In genomic region chr5:40648150-40648549, GRCh38 we compare ENCODE assay signal across 16 cellular contexts. TPM values are rescaled to one million over a fixed set of nuclear protein-coding genes. Genes with fewer than 3 reads are reported as not detected.
DNase-seq lines count a peak whose midpoint lies in the region; ATAC-seq and TF ChIP-seq lines count a peak whose summit lies in the region.
"Had no signal": no experiment of that assay in that cellular context is flagged by ENCODE, and none has a peak within 500 bp of the region (broad histone marks: within the 10 kb centered on the region; RNA-seq: fewer than 3 reads in every experiment).

No MANE protein-coding gene starts in this region.

- no peaks in the 10 kb centered on the region for H3F3A ChIP-seq in Loucy (ENCODE audit: low read depth)

- peak overlapping the region; percentile 61; the same call in 1 of the 2 replicates for H2AFZ ChIP-seq in Loucy (ENCODE audit: low read length)

- POLR2A ChIA-PET in CD8-positive, alpha-beta T cell (lab: Charles Lee): interaction anchor here (0.6 to 1.5 kb wide), 4 partner anchors 8 to 45 kb away, joined by 3 to 5 read pairs (median 4); no protein-coding TSS in a partner anchor
- POLR2A ChIA-PET in naive thymus-derived CD4-positive, alpha-beta T cell (lab: Charles Lee): interaction anchor here (0.9 to 8.6 kb wide), 3 partner anchors 20 to 187 kb away, joined by 3 to 79 read pairs (median 3); partner anchors contain the start of genes PTGER4 and RPL37

- H3K27me3 Mint-ChIP-seq in CD14-positive monocyte (ENCODE audit: low read depth in 3 of 3): peaks cover 0 to under 1% (median 0%) of the 10 kb centered on the region in 3 donors
- no peaks in the 10 kb centered on the region for H3K27me3 Mint-ChIP-seq in CD8-positive, alpha-beta T cell (ENCODE audit: low read depth)
- no peaks in the 10 kb centered on the region for H3K27me3 Mint-ChIP-seq in naive thymus-derived CD4-positive, alpha-beta T cell

- no peaks in the 10 kb centered on the region for H3K36me3 Mint-ChIP-seq in CD14-positive monocyte
- no peaks in the 10 kb centered on the region for H3K36me3 Mint-ChIP-seq in CD8-positive, alpha-beta T cell
- peaks cover 0 to 55% (median 7%) of the 10 kb centered on the region in 5 donors for H3K36me3 Mint-ChIP-seq in naive thymus-derived CD4-positive, alpha-beta T cell

- CTCF ChIA-PET in CD8-positive, alpha-beta T cell (lab: Charles Lee): interaction anchor here (1.0 kb wide), 1 partner anchor 32 kb away, joined by 3 read pairs; the partner anchor contains the start of gene PTGER4
- CTCF ChIA-PET in naive thymus-derived CD4-positive, alpha-beta T cell (lab: Charles Lee): no interaction called here

- H3K79me2 ChIP-seq in Loucy (ENCODE audit: insufficient read depth, low read length): no peaks in the 10 kb centered on the region

- no peaks in the 10 kb centered on the region for H3K9me2 ChIP-seq in Loucy (replicated peaks; ENCODE audit: low read depth, low read length)

- no peak for TF ChIP-seq EP300 in gastroesophageal sphincter (IDR thresholded peaks at IDR 0.05)

- DNase-seq in CD14-positive monocyte (ENCODE audit: low spot score) (no peak), iPS-NIHi11 (ENCODE audit: low spot score) (no peak), GM19240 (ENCODE audit: insufficient read length, low spot score) (no peak)
- no peak for DNase-seq in CD8-positive, alpha-beta T cell
- no peak for DNase-seq in naive thymus-derived CD4-positive, alpha-beta T cell
- DNase-seq: BE2C, Calu3, DMS 273 treated with DMSO at 0.1 percent for 48 hours, HFFc6 had no signal

- peaks cover 0 to 8% (median 4%) of the 10 kb centered on the region in 7 donors for H3K9me3 Mint-ChIP-seq in CD14-positive monocyte
- H3K9me3 Mint-ChIP-seq in CD8-positive, alpha-beta T cell: peaks cover 5% of the 10 kb centered on the region
- H3K9me3 Mint-ChIP-seq in naive thymus-derived CD4-positive, alpha-beta T cell: peaks cover 0 to 21% (median 3%) of the 10 kb centered on the region in 11 donors
- H3K9me3 Mint-ChIP-seq: HFFc6 had no signal

- no peak overlapping the region for H3K4me3 Mint-ChIP-seq in CD14-positive monocyte
- no peak overlapping the region for H3K4me3 Mint-ChIP-seq in CD8-positive, alpha-beta T cell
- peak overlapping the region in 3 of 10 donors; percentile 4 to 54 (median 41) for H3K4me3 Mint-ChIP-seq in naive thymus-derived CD4-positive, alpha-beta T cell
- H3K4me3 Mint-ChIP-seq: HFFc6 had no signal

- H3K4me3 ChIP-seq in CD8-positive, alpha-beta T cell (ENCODE audit: low read depth, low read length): no peak overlapping the region
- H3K4me3 ChIP-seq in Loucy (ENCODE audit: low read length, poor library complexity, severe bottlenecking): no peak overlapping the region
- H3K4me3 ChIP-seq in naive thymus-derived CD4-positive, alpha-beta T cell (ENCODE audit: low read length): no peak overlapping the region
- H3K4me3 ChIP-seq in gastroesophageal sphincter: no peak overlapping the region
- H3K4me3 ChIP-seq: GM12878, HAP-1, K562 had no signal

- H3K4me1 ChIP-seq in CD8-positive, alpha-beta T cell (ENCODE audit: insufficient read depth, low read length): peaks cover 28% of the 10 kb centered on the region
- H3K4me1 ChIP-seq in Loucy (ENCODE audit: insufficient read depth, low read length, poor library complexity, severe bottlenecking): peaks cover 52% of the 10 kb centered on the region
- peaks cover 29 to 34% of the 10 kb centered on the region in 2 donors for H3K4me1 ChIP-seq in naive thymus-derived CD4-positive, alpha-beta T cell (ENCODE audit: control insufficient read depth in 2 of 2, insufficient read depth in 2 of 2, low read length in 2 of 2)
- no peaks in the 10 kb centered on the region for H3K4me1 ChIP-seq in gastroesophageal sphincter
- H3K4me1 ChIP-seq: BE2C, HAP-1 had no signal

- no peak overlapping the region for H3K27ac ChIP-seq in CD8-positive, alpha-beta T cell (ENCODE audit: low read depth, low read length)
- H3K27ac ChIP-seq in naive thymus-derived CD4-positive, alpha-beta T cell (ENCODE audit: low read depth, low read length): no peak overlapping the region
- H3K27ac ChIP-seq in gastroesophageal sphincter: no peak overlapping the region
- H3K27ac ChIP-seq: C4-2B had no signal

- peak overlapping the region in 6 of 7 donors; percentile 1 to 87 (median 72) for H3K27ac Mint-ChIP-seq in CD14-positive monocyte
- peak overlapping the region; percentile 25 for H3K27ac Mint-ChIP-seq in CD8-positive, alpha-beta T cell
- peak overlapping the region in 5 of 9 donors; percentile 20 to 97 (median 87) for H3K27ac Mint-ChIP-seq in naive thymus-derived CD4-positive, alpha-beta T cell
- H3K27ac Mint-ChIP-seq: HFFc6 had no signal

- WGBS in gastroesophageal sphincter (ENCODE audit: low coverage in 1 of 2), 2 donors: 71 to 78% methylated on average over 1 of the region's 1 CpG

- H3K4me1 Mint-ChIP-seq in CD14-positive monocyte: peaks cover 38% of the 10 kb centered on the region
- H3K4me1 Mint-ChIP-seq in CD8-positive, alpha-beta T cell (ENCODE audit: low read depth): peaks cover 44% of the 10 kb centered on the region
- H3K4me1 Mint-ChIP-seq in naive thymus-derived CD4-positive, alpha-beta T cell: peaks cover 39 to 47% (median 45%) of the 10 kb centered on the region in 7 donors

- peak overlapping the region; percentile 54 for H3K9ac ChIP-seq in Loucy (ENCODE audit: low read depth, low read length, poor library complexity, severe bottlenecking)

- TF ChIP-seq POLR2A in gastroesophageal sphincter (IDR thresholded peaks at IDR 0.05): no peak

- H4K20me1 ChIP-seq in Loucy (ENCODE audit: insufficient read depth, low read length, poor library complexity, severe bottlenecking): no peaks in the 10 kb centered on the region

- H3K36me3 ChIP-seq in CD8-positive, alpha-beta T cell (ENCODE audit: insufficient read depth, low read length): no peaks in the 10 kb centered on the region
- H3K36me3 ChIP-seq in Loucy (ENCODE audit: insufficient read depth, low read length) (no peaks in the 10 kb centered on the region), gastroesophageal sphincter (no peaks in the 10 kb centered on the region)
- no peaks in the 10 kb centered on the region for H3K36me3 ChIP-seq in naive thymus-derived CD4-positive, alpha-beta T cell (ENCODE audit: control insufficient read depth in 2 of 3, insufficient read depth in 3 of 3, low read length in 3 of 3)
- H3K36me3 ChIP-seq: BE2C, HAP-1 had no signal

- peak overlapping the region; percentile 10 for H3K4me2 ChIP-seq in Loucy (ENCODE audit: low read depth, low read length, poor library complexity, severe bottlenecking)

- no peaks in the 10 kb centered on the region for H3K27me3 ChIP-seq in CD8-positive, alpha-beta T cell (ENCODE audit: insufficient read depth, low read length)
- H3K27me3 ChIP-seq in Loucy (ENCODE audit: insufficient read depth, low read length, poor library complexity, severe bottlenecking) (no peaks in the 10 kb centered on the region), gastroesophageal sphincter (no peaks in the 10 kb centered on the region)
- no peaks in the 10 kb centered on the region for H3K27me3 ChIP-seq in naive thymus-derived CD4-positive, alpha-beta T cell (ENCODE audit: control insufficient read depth in 2 of 2, insufficient read depth in 2 of 2, low read length in 2 of 2)
- H3K27me3 ChIP-seq: BE2C had no signal

- TF ChIP-seq CTCF in CD14-positive monocyte (IDR thresholded peaks at IDR 0.05) (no peak), Loucy (conservative IDR thresholded peaks at IDR 0.05; ENCODE audit: low read length) (no peak), gastroesophageal sphincter (IDR thresholded peaks at IDR 0.05) (no peak)
- TF ChIP-seq CTCF in CD8-positive, alpha-beta T cell (IDR thresholded peaks at IDR 0.05): no peak

- intact Hi-C loops in CD14-positive monocyte (cut with micrococcal nuclease): no loop called here
- intact Hi-C loops in CD8-positive, alpha-beta T cell (cut with DNase I, micrococcal nuclease): loop anchor here in 1 of 2 experiments (2.0 kb wide), 1 partner anchor 25 kb away; no protein-coding TSS in a partner anchor
- intact Hi-C loops in naive thymus-derived CD4-positive, alpha-beta T cell (cut with micrococcal nuclease): loop anchor here in 1 of 2 donors (5.0 kb wide), 1 partner anchor 71 kb away; no protein-coding TSS in a partner anchor

- ATAC-seq in CD8-positive, alpha-beta T cell: no peak
- ATAC-seq in naive thymus-derived CD4-positive, alpha-beta T cell: no peak
- no peak for ATAC-seq in gastroesophageal sphincter
- ATAC-seq: GM12878, K562 had no signal

- H3K9me3 ChIP-seq in CD8-positive, alpha-beta T cell (ENCODE audit: low read length): no peaks in the 10 kb centered on the region
- H3K9me3 ChIP-seq in Loucy (ENCODE audit: insufficient read depth, low read depth, low read length) (no peaks in the 10 kb centered on the region), gastroesophageal sphincter (peaks cover 0 to 4% (median 0%) of the 10 kb centered on the region in 3 donors)
- H3K9me3 ChIP-seq in naive thymus-derived CD4-positive, alpha-beta T cell (ENCODE audit: control insufficient read depth in 2 of 3, low read length in 3 of 3): no peaks in the 10 kb centered on the region
- H3K9me3 ChIP-seq: BE2C, HAP-1 had no signal

RNA-seq across cellular contexts. Expression of gene PTGER4, which starts 31.6 kb away (rescaled TPM):
- polyA plus RNA-seq in CD14-positive monocyte: 10 to 100 TPM; 44.4 to 64.3 TPM
- 100 to 1,000 TPM; 334 to 371 TPM for total RNA-seq in CD8-positive, alpha-beta T cell
- total RNA-seq in naive thymus-derived CD4-positive, alpha-beta T cell: 100 to 1,000 TPM in 2 of 5 experiments, 10 to 100 TPM in 3; 39.6 to 422 (median 76.3) TPM
- polyA plus RNA-seq in naive thymus-derived CD4-positive, alpha-beta T cell: 10 to 100 TPM; 38.5 to 56.0 TPM
- total RNA-seq in gastroesophageal sphincter: 10 to 100 TPM; 10.1 to 30.1 (median 27.0) TPM
- total RNA-seq: G401 had no signal
- polyA plus RNA-seq: K562 had no signal

Comparison
In these comparisons a context has a peak if more than half of its experiments do, and no peak if none do; other contexts are left out.
1. H3K27ac Mint-ChIP-seq: peak in every context shown above with its lines; median percentile 87 in naive thymus-derived CD4-positive, alpha-beta T cell; 72 in CD14-positive monocyte; 25 in CD8-positive, alpha-beta T cell.